ENCODE assay signal across 8 cellular contexts in genomic region chr12:68240975-68241374, GRCh38. TPM values are rescaled to one million over a fixed set of nuclear protein-coding genes. Genes with fewer than 3 reads are reported as not detected.
A peak's percentile ranks its signal among the peaks of the same experiment; 100 is the strongest.
DNase-seq lines count a peak whose midpoint lies in the region; ATAC-seq and TF ChIP-seq lines count a peak whose summit lies in the region.

No MANE protein-coding gene starts in this region.

- no peak overlapping the region for H2BK120ac ChIP-seq in IMR-90 (ENCODE audit: low read depth, low read length)

- H3K56ac ChIP-seq in IMR-90 (ENCODE audit: extremely low read depth, insufficient read depth, low read length), result no peak overlapping the region

- peak overlapping the region; percentile 7 to 23 for H3K4me3 Mint-ChIP-seq in CD14-positive monocyte

- no peaks in the 10 kb centered on the region for H3K79me1 ChIP-seq in IMR-90 (ENCODE audit: low read depth in 1 of 2, low read length in 2 of 2)

- no peaks in the 10 kb centered on the region for H4K20me1 ChIP-seq in IMR-90 (ENCODE audit: insufficient read depth, low read length)

- no peak overlapping the region for H2BK20ac ChIP-seq in IMR-90 (ENCODE audit: low read depth, low read length)

- CTCF ChIA-PET in IMR-90 (lab: Yijun Ruan, JAX), result interaction anchor here (0.6 kb wide), 1 partner anchor 1864 kb away, joined by 4 read pairs; no protein-coding TSS in a partner anchor

- H3K4me2 ChIP-seq in IMR-90 (ENCODE audit: low read depth, low read length), result peak overlapping the region; percentile 64

- no peaks in the 10 kb centered on the region for H3K27me3 ChIP-seq in IMR-90 (ENCODE audit: control insufficient read depth, insufficient read depth, low read length)

- peaks cover 24% of the 10 kb centered on the region for H3K4me1 Mint-ChIP-seq in CD14-positive monocyte

- peak overlapping the region; percentile 29 for H3K9ac ChIP-seq in IMR-90 (ENCODE audit: low read depth, low read length)

- POLR2A ChIA-PET in IMR-90 (lab: Charles Lee; ENCODE audit: unreplicated experiment), result no interaction called here

- peak overlapping the region; percentile 59; the same call in 1 of the 2 replicates for H3K27ac ChIP-seq in IMR-90 (ENCODE audit: insufficient read depth, low read length)

- H3K4ac ChIP-seq in IMR-90 (ENCODE audit: low read depth, low read length), result no peak overlapping the region

- H3K9me1 ChIP-seq in IMR-90 (ENCODE audit: insufficient read depth, low read length), result 0 out of 2 replicates have a peak, but pooled peaks cover 5% of the 10 kb centered on the region

- ATAC-seq in GM21367 (IDR thresholded peaks at IDR 0.05; ENCODE audit: unreplicated experiment), result peak; percentile 97
- peak; percentile 63 for ATAC-seq in IMR-90 (ENCODE audit: low read depth)
- peak; percentile 76 for ATAC-seq in left ventricle myocardium superior

- in situ Hi-C loops in IMR-90 (cut with MboI; ENCODE audit: low sequenced_read_pairs) (no loop called here), ACHN (cut with HindIII; ENCODE audit: low pct_ligation_motif_present, low pct_unique_long_range_greater_than_20kb, low sequenced_read_pairs) (no loop called here)

- H2BK15ac ChIP-seq in IMR-90 (ENCODE audit: low read depth, low read length), result no peak overlapping the region; the same call in 2 of the 3 replicates

- H2AK5ac ChIP-seq in IMR-90 (ENCODE audit: low read depth, low read length), result no peak overlapping the region

- no peak overlapping the region for H3K4me3 ChIP-seq in IMR-90 (ENCODE audit: insufficient read depth, low read depth, low read length)

- no peak overlapping the region; the same call in 1 of the 2 replicates for H4K5ac ChIP-seq in IMR-90 (ENCODE audit: low read depth, low read length)

- H3K27me3 Mint-ChIP-seq in CD14-positive monocyte (ENCODE audit: low read depth in 3 of 3), result no peaks in the 10 kb centered on the region

- peaks cover 10% of the 10 kb centered on the region for H3K4me1 ChIP-seq in IMR-90 (ENCODE audit: control insufficient read depth, insufficient read depth, low read length)

- peak overlapping the region; percentile 21; the same call in 1 of the 2 replicates for H3K18ac ChIP-seq in IMR-90 (ENCODE audit: low read depth, low read length)

- H3K9me3 ChIP-seq in IMR-90 (ENCODE audit: control insufficient read depth, insufficient read depth, low read length), result no peaks in the 10 kb centered on the region

- dilution Hi-C loops in IMR-90 (cut with HindIII; ENCODE audit: low sequenced_read_pairs, unreplicated experiment), result no loop called here

- H2AK9ac ChIP-seq in IMR-90 (replicated peaks; ENCODE audit: low read depth, low read length, poor library complexity), result no peak overlapping the region

- H3K36me3 ChIP-seq in IMR-90 (ENCODE audit: control insufficient read depth, insufficient read depth, low read length), result no peaks in the 10 kb centered on the region

- H3K14ac ChIP-seq in IMR-90 (replicated peaks; ENCODE audit: low read depth, low read length), result no peak overlapping the region

- peak overlapping the region in 1 of 2 experiments; percentile 84; a peak in 3 of 4 replicates for H4K8ac ChIP-seq in IMR-90 (ENCODE audit: low read depth in 2 of 2, low read length in 2 of 2)

- H2BK5ac ChIP-seq in IMR-90 (ENCODE audit: low read depth, low read length, poor library complexity, severe bottlenecking), result no peak overlapping the region

- no peak for TF ChIP-seq POLR2A in IMR-90 (IDR thresholded peaks at IDR 0.05; ENCODE audit: low read depth, low read length)

- TF ChIP-seq CTCF in CD14-positive monocyte (IDR thresholded peaks at IDR 0.05) (no peak), IMR-90 (conservative IDR thresholded peaks at IDR 0.05; ENCODE audit: low read depth, low read length) (no peak)

- intact Hi-C loops in CD14-positive monocyte (cut with micrococcal nuclease), result no loop called here
- intact Hi-C loops in IMR-90 (cut with micrococcal nuclease), result loop anchor here (2.0 kb wide), 1 partner anchor 38 kb away; no protein-coding TSS in a partner anchor
- intact Hi-C loops in left ventricle myocardium superior (cut with micrococcal nuclease), result no loop called here

- TF ChIP-seq RAD21 in IMR-90 (IDR thresholded peaks at IDR 0.05; ENCODE audit: low read length), result no peak

- no peak overlapping the region for H4K91ac ChIP-seq in IMR-90 (ENCODE audit: insufficient read depth, low read depth, low read length)

- H3K27ac Mint-ChIP-seq in CD14-positive monocyte, result peak overlapping the region in 6 of 7 donors; percentile 11 to 73 (median 48)

- H3K9me3 Mint-ChIP-seq in CD14-positive monocyte, result no peaks in the 10 kb centered on the region

- no CpG with 5 or more reads among the region's 1 CpG for WGBS in IMR-90 (ENCODE audit: extremely low coverage in 2 of 2, insufficient read length in 1 of 2), 2 experiments

- DNase-seq in CD14-positive monocyte (ENCODE audit: low spot score) (no peak), IMR-90 (peak; percentile 57), activated T-cell treated with anti-CD3 and anti-CD28 coated beads for 24 hours (ENCODE audit: low read depth) (peak; percentile 44), left ventricle myocardium superior (no peak), ACHN (no peak), 8988T (no peak)
- DNase-seq in stimulated activated CD8-positive, alpha-beta memory T cell treated with anti-CD3 and anti-CD28 coated beads, Interleukin-4, amount 100 ng/mL, for 48 hours, result peak; percentile 59

- no peaks in the 10 kb centered on the region for H3K36me3 Mint-ChIP-seq in CD14-positive monocyte

- BruUV-seq in IMR-90 (replicated peaks; lab: Mats Ljungman, UMichigan), result no TSS peak

- peak overlapping the region; percentile 72 for H2AFZ ChIP-seq in IMR-90 (replicated peaks; ENCODE audit: low read length, poor library complexity)

- H3K23ac ChIP-seq in IMR-90 (ENCODE audit: low read depth, low read length), result no peak overlapping the region

TF ChIP-seq in IMR-90, 13 proteins besides CTCF, POLR2A, EP300 and RAD21:
- no peak for TF ChIP-seq SMC3 (IDR thresholded peaks at IDR 0.05; ENCODE audit: low read depth, low read length)
- no peak for TF ChIP-seq MXI1 (IDR thresholded peaks at IDR 0.05; ENCODE audit: borderline replicate concordance, low read depth, low read length)
- no peak for TF ChIP-seq CEBPB (IDR thresholded peaks at IDR 0.05; ENCODE audit: low read depth, low read length)
- no peak for TF ChIP-seq MAFK (IDR thresholded peaks at IDR 0.05; ENCODE audit: low read depth, low read length)
- no peak for TF ChIP-seq BHLHE40 (IDR thresholded peaks at IDR 0.05; ENCODE audit: low read depth, low read length)
- TF ChIP-seq CHD1 (IDR thresholded peaks at IDR 0.05; ENCODE audit: low read depth, low read length), result no peak
TF ChIP-seq in IMR-90: peak in this region for 0.

RNA-seq across cellular contexts. Expression of gene IL22, which starts 12.4 kb away (rescaled TPM):
- polyA plus RNA-seq in CD14-positive monocyte (not detected), IMR-90 (2012; rRNA removed) (not detected in 2 replicates)
- total RNA-seq in IMR-90 (2012; rRNA removed) (not detected in 2 replicates), left ventricle myocardium superior (not detected)
- not detected in 2 replicates for polyA plus RNA-seq in IMR-90 (2012; cell fraction: cytosol; rRNA removed)
- polyA plus RNA-seq in IMR-90 (2012; cell fraction: nucleus; rRNA removed; ENCODE audit: low replicate concordance), result not detected in 2 replicates

RNA-seq across cellular contexts. Expression of gene IL26, which starts 15.4 kb away (rescaled TPM):
- not detected for polyA plus RNA-seq in CD14-positive monocyte
- not detected in 2 replicates for total RNA-seq in IMR-90 (2012; rRNA removed)
- polyA plus RNA-seq in IMR-90 (2012; rRNA removed), result not detected in 2 replicates
- polyA plus RNA-seq in IMR-90 (2012; cell fraction: cytosol; rRNA removed), result not detected in 2 replicates
- not detected in 2 replicates for polyA plus RNA-seq in IMR-90 (2012; cell fraction: nucleus; rRNA removed; ENCODE audit: low replicate concordance)
- not detected for total RNA-seq in left ventricle myocardium superior

Comparison
In these comparisons a context has a peak if more than half of its experiments do, and no peak if none do; other contexts are left out.
1. DNase-seq: peak in IMR-90 (single experiment), activated T-cell treated with anti-CD3 and anti-CD28 coated beads for 24 hours (single experiment) and stimulated activated CD8-positive, alpha-beta memory T cell treated with anti-CD3 and anti-CD28 coated beads, Interleukin-4, amount 100 ng/mL, for 48 hours (single experiment); none in CD14-positive monocyte (single experiment), left ventricle myocardium superior (single experiment), ACHN (single experiment) and 8988T (single experiment).
2. Peak in every context shown above with its lines, with median percentiles within 50 percentile points of each other: ATAC-seq.